18 cellular contexts compared by ENCODE assay signal in the genomic region with DNA sequence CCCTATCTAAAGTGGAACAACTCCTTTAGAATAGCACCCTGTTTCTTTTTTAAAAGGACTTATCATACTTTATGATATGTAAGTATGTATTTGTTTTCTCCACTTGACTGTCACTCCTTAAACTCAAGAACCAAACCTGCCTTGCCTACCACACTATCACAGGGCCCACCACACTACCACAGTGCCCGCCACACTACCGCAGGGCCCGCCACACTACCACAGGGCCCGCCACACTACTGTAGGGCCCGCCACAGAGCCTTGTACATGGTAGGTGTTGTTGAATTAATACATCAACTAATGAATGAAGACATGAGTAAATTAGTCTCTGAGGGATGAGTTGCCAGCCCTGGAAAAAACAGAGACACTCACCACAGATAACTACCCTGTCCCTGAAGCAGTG. TPM values are rescaled to one million over a fixed set of nuclear protein-coding genes. Genes with fewer than 3 reads are reported as not detected.
A peak's percentile ranks its signal among the peaks of the same experiment; 100 is the strongest.
DNase-seq lines count a peak whose midpoint lies in the region; ATAC-seq and TF ChIP-seq lines count a peak whose summit lies in the region.
"Had no signal": no experiment of that assay in that cellular context is flagged by ENCODE, and none has a peak within 500 bp of the region (broad histone marks: within the 10 kb centered on the region; RNA-seq: fewer than 3 reads in every experiment).

No MANE protein-coding gene starts in this region.

- no peak for TF ChIP-seq CTCF in endothelial cell (IDR thresholded peaks at IDR 0.05; ENCODE audit: unreplicated experiment)

- peak overlapping the region; percentile 5 for H3K27ac ChIP-seq in substantia nigra (ENCODE audit: low read depth, low read length, poor library complexity, severe bottlenecking)
- no peak overlapping the region for H3K27ac ChIP-seq in SJCRH30
- H3K27ac ChIP-seq: BLaER1 had no signal

- H3K4me1 ChIP-seq in SJCRH30: no peaks in the 10 kb centered on the region
- H3K4me1 ChIP-seq: BLaER1, HAP-1 had no signal

- ATAC-seq in activated naive CD4-positive, alpha-beta T cell treated with anti-CD3 and anti-CD28 coated beads, Interleukin-2, amount 50 U/mL, for 72 hours: no peak
- ATAC-seq in activated T-helper 17 cell treated with anti-CD3 and anti-CD28 coated beads, Interleukin-2, amount 50 U/mL, for 72 hours (replicated peaks): no peak
- ATAC-seq: GM12878 had no signal

- H3K4me3 Mint-ChIP-seq in activated T-helper 17 cell treated with anti-CD3 and anti-CD28 coated beads, Interleukin-2, amount 50 U/mL, for 72 hours: no peak overlapping the region
- H3K4me3 Mint-ChIP-seq in endothelial cell (ENCODE audit: unreplicated experiment): peak overlapping the region; percentile 10
- H3K4me3 Mint-ChIP-seq: CD8-positive, alpha-beta memory T cell had no signal

- peak overlapping the region; percentile 55 to 78 for H3K27ac Mint-ChIP-seq in activated naive CD4-positive, alpha-beta T cell treated with anti-CD3 and anti-CD28 coated beads, Interleukin-2, amount 50 U/mL, for 72 hours
- H3K27ac Mint-ChIP-seq in activated T-helper 17 cell treated with anti-CD3 and anti-CD28 coated beads, Interleukin-2, amount 50 U/mL, for 72 hours: peak overlapping the region; percentile 44
- H3K27ac Mint-ChIP-seq in endothelial cell (ENCODE audit: unreplicated experiment): peak overlapping the region; percentile 32

- no peak for DNase-seq in activated naive CD4-positive, alpha-beta T cell treated with anti-CD3 and anti-CD28 coated beads, Interleukin-2, amount 50 U/mL, for 72 hours (ENCODE audit: low spot score in 2 of 2)
- DNase-seq in activated naive CD4-positive, alpha-beta T cell treated with Interleukin-2 at 50 U/mL for 16 hours: no peak
- no peak for DNase-seq in endothelial cell (ENCODE audit: low spot score)
- no peak for DNase-seq in substantia nigra (lab: John Stamatoyannopoulos, UW)
- no peak for DNase-seq in stimulated activated CD4-positive, alpha-beta T cell treated with anti-CD3 and anti-CD28 coated beads, Interleukin-2, amount 100 ng/mL, for 24 hours
- no peak for DNase-seq in SJCRH30
- no peak for DNase-seq in OCI-M2 (lab: John Stamatoyannopoulos, UW; ENCODE audit: unreplicated experiment)
- DNase-seq: 8988T; CD8-positive, alpha-beta memory T cell; COR-L47; DMS 273 treated with DMSO at 0.1 percent for 48 hours; DMS53; DND-41; EL had no signal

- H3K27me3 Mint-ChIP-seq in activated T-helper 17 cell treated with anti-CD3 and anti-CD28 coated beads, Interleukin-2, amount 50 U/mL, for 72 hours: no peaks in the 10 kb centered on the region
- peaks cover 5% of the 10 kb centered on the region for H3K27me3 Mint-ChIP-seq in endothelial cell (ENCODE audit: unreplicated experiment)

- no peaks in the 10 kb centered on the region for H3K4me1 Mint-ChIP-seq in activated T-helper 17 cell treated with anti-CD3 and anti-CD28 coated beads, Interleukin-2, amount 50 U/mL, for 72 hours
- peaks cover 2% of the 10 kb centered on the region for H3K4me1 Mint-ChIP-seq in endothelial cell (ENCODE audit: unreplicated experiment)
- H3K4me1 Mint-ChIP-seq: CD8-positive, alpha-beta memory T cell had no signal

- peaks cover 20 to 25% of the 10 kb centered on the region in 2 donors for H3K36me3 Mint-ChIP-seq in activated naive CD4-positive, alpha-beta T cell treated with anti-CD3 and anti-CD28 coated beads, Interleukin-2, amount 50 U/mL, for 72 hours
- H3K36me3 Mint-ChIP-seq in activated T-helper 17 cell treated with anti-CD3 and anti-CD28 coated beads, Interleukin-2, amount 50 U/mL, for 72 hours (ENCODE audit: low read depth): peaks cover 100% of the 10 kb centered on the region
- H3K36me3 Mint-ChIP-seq in endothelial cell (ENCODE audit: low read depth, unreplicated experiment): peaks cover 62% of the 10 kb centered on the region

- H3K4me3 ChIP-seq in SJCRH30: no peak overlapping the region
- H3K4me3 ChIP-seq: BLaER1, GM12878, HAP-1 had no signal

- H3K36me3 ChIP-seq in SJCRH30: peaks cover 86% of the 10 kb centered on the region

- no peaks in the 10 kb centered on the region for H3K27me3 ChIP-seq in SJCRH30
- H3K27me3 ChIP-seq: BLaER1 had no signal

- no peaks in the 10 kb centered on the region for H3K9me3 ChIP-seq in SJCRH30 (replicated peaks)
- H3K9me3 ChIP-seq: BLaER1, HAP-1 had no signal

- H3K9me3 Mint-ChIP-seq in activated naive CD4-positive, alpha-beta T cell treated with anti-CD3 and anti-CD28 coated beads, Interleukin-2, amount 50 U/mL, for 72 hours: peaks cover 0 to 7% of the 10 kb centered on the region in 2 donors
- H3K9me3 Mint-ChIP-seq in activated T-helper 17 cell treated with anti-CD3 and anti-CD28 coated beads, Interleukin-2, amount 50 U/mL, for 72 hours: peaks cover 5% of the 10 kb centered on the region
- no peaks in the 10 kb centered on the region for H3K9me3 Mint-ChIP-seq in endothelial cell (ENCODE audit: unreplicated experiment)

RNA-seq across cellular contexts. Expression of a gene that starts 18.0 kb away (rescaled TPM):
- total RNA-seq in activated naive CD4-positive, alpha-beta T cell treated with anti-CD3 and anti-CD28 coated beads, Interleukin-2, amount 50 U/mL, for 72 hours: 1 to 10 TPM; 2.1 to 3.8 TPM
- 10 to 100 TPM in 1 of 2 donors, 1 to 10 TPM in 1; 4.7 to 10.9 TPM for total RNA-seq in activated T-helper 17 cell treated with anti-CD3 and anti-CD28 coated beads, Interleukin-2, amount 50 U/mL, for 72 hours
- 2.1 TPM for total RNA-seq in endothelial cell (ENCODE audit: unreplicated experiment)
- 21.6 and 23.0 TPM in 2 replicates for total RNA-seq in SJCRH30 (2014; rRNA removed; shearing (Covaris generic))

RNA-seq across cellular contexts. Expression of a gene that starts 52.3 kb away (rescaled TPM):
- 10 to 100 TPM; 12.5 to 45.6 TPM for total RNA-seq in activated naive CD4-positive, alpha-beta T cell treated with anti-CD3 and anti-CD28 coated beads, Interleukin-2, amount 50 U/mL, for 72 hours
- 10 to 100 TPM; 41.2 to 41.5 TPM for total RNA-seq in activated T-helper 17 cell treated with anti-CD3 and anti-CD28 coated beads, Interleukin-2, amount 50 U/mL, for 72 hours
- total RNA-seq in endothelial cell (ENCODE audit: unreplicated experiment): 30.2 TPM
- 22.2 and 26.3 TPM in 2 replicates for total RNA-seq in SJCRH30 (2014; rRNA removed; shearing (Covaris generic))

RNA-seq across cellular contexts. Expression of a gene that starts 52.5 kb away (rescaled TPM):
- total RNA-seq in activated naive CD4-positive, alpha-beta T cell treated with anti-CD3 and anti-CD28 coated beads, Interleukin-2, amount 50 U/mL, for 72 hours: 10 to 100 TPM; 11.5 to 14.8 TPM
- total RNA-seq in activated T-helper 17 cell treated with anti-CD3 and anti-CD28 coated beads, Interleukin-2, amount 50 U/mL, for 72 hours: 10 to 100 TPM; 13.1 to 17.3 TPM
- 23.2 TPM for total RNA-seq in endothelial cell (ENCODE audit: unreplicated experiment)
- 28.3 and 28.5 TPM in 2 replicates for total RNA-seq in SJCRH30 (2014; rRNA removed; shearing (Covaris generic))
